Comparison of ENCODE assay signal across 2 cellular contexts in the genomic region with DNA sequence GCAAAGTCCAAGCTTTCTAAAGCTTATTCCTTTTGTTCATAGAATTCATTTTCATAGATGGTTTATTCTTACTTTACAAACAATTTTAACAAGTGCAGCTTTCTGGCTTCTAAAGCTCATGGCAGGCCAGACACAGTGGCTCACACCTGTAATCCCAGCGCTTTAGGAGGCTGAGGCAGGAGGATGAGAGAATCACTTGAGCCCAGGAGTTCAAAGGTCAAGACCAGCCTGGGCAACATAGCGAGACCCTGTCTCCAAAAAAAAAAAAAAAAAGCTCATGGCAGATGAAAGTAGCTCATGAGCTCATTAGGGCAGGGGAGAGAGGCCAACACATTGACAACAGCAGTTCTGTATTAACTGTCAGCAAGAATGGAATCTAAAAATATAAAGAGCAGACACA.
A peak's percentile ranks its signal among the peaks of the same experiment; 100 is the strongest.
TF ChIP-seq lines count a peak whose summit lies in the region.

No MANE protein-coding gene starts in this region.

TF ChIP-seq in HepG2, 621 proteins besides CTCF, POLR2A, EP300 and RAD21:
- peak; percentile 73; the same call in 1 of the 2 replicates for TF ChIP-seq ZNF121 (CRISPR knock-in tag; IDR thresholded peaks at IDR 0.05)
- TF ChIP-seq, protein P1, sequence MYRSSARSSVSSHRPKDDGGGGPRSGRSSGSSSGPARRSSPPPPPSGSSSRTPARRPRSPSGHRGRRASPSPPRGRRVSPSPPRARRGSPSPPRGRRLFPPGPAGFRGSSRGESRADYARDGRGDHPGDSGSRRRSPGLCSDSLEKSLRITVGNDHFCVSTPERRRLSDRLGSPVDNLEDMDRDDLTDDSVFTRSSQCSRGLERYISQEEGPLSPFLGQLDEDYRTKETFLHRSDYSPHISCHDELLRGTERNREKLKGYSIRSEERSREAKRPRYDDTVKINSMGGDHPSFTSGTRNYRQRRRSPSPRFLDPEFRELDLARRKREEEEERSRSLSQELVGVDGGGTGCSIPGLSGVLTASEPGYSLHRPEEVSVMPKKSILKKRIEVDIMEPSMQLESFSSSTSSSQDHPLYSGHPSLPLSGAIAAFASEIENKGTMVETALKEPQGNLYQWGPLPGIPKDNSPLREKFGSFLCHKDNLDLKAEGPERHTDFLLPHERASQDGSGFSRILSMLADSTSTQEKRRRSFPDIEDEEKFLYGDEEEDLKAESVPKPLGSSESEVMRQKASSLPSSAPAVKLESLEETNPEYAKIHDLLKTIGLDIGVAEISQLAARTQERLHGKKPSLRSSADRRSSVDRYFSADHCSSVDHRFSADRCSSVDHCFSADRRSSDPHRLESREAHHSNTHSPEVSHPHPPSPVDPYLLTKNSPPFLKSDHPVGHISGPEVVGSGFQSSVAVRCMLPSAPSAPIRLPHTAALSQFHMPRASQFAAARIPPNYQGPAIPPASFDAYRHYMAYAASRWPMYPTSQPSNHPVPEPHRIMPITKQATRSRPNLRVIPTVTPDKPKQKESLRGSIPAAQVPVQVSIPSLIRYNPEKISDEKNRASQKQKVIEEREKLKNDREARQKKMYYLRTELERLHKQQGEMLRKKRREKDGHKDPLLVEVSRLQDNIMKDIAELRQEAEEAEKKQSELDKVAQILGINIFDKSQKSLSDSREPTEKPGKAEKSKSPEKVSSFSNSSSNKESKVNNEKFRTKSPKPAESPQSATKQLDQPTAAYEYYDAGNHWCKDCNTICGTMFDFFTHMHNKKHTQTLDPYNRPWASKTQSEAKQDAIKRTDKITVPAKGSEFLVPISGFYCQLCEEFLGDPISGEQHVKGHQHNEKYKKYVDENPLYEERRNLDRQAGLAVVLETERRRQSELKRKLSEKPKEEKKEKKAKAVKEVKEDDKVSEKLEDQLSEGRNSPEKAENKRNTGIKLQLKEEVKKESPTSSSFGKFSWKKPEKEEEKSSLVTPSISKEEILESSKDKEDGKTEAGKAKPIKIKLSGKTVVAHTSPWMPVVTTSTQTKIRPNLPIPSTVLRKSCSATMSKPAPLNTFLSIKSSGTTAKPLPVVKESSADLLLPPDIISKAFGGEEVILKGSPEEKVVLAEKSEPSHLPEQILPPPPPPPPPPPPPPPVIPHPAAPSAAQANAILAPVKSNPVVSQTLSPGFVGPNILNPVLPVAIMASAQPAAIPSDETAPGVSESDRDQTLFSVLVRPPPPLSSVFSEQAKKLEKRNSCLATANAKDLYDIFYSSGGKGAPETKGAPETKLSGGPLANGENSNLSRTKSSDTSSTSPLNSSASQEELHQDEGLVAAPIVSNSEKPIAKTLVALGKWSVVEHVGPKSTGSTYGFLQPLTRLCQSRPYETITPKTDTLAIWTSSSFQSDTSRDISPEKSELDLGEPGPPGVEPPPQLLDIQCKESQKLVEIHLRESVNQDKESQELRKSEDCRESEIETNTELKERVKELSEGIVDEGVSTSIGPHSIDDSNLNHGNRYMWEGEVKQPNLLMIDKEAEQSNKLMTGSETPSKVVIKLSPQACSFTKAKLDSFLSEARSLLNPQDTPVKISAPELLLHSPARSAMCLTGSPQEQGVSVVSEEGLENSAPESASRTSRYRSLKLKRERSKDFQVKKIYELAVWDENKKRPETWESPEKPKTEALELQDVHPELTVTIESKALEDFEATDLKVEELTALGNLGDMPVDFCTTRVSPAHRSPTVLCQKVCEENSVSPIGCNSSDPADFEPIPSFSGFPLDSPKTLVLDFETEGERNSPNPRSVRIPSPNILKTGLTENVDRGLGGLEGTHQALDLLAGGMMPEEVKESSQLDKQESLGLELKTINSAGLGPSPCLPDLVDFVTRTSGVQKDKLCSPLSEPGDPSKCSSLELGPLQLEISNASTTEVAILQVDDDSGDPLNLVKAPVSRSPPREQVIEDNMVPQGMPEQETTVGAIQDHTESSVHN (CRISPR knock-in tag; IDR thresholded peaks at IDR 0.05): no peak

TF ChIP-seq in GM12878, 131 proteins besides CTCF, POLR2A, EP300 and RAD21:
- 0 out of 2 replicates have a peak, but pooled peaks have one; percentile 25 for TF ChIP-seq NR2C1 (IDR thresholded peaks at IDR 0.05)
- TF ChIP-seq, protein P2, sequence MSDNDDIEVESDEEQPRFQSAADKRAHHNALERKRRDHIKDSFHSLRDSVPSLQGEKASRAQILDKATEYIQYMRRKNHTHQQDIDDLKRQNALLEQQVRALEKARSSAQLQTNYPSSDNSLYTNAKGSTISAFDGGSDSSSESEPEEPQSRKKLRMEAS (IDR thresholded peaks at IDR 0.05; ENCODE audit: low read depth, low read length): no peak
- no peak for TF ChIP-seq ETV6 (conservative IDR thresholded peaks at IDR 0.05 in 1 of 2, IDR thresholded peaks at IDR 0.05 in 1 of 2; ENCODE audit: borderline replicate concordance in 1 of 2, low read depth in 1 of 2)
- peak; percentile 39; the same call in 1 of the 2 replicates for TF ChIP-seq NR2F1 (conservative IDR thresholded peaks at IDR 0.05)
- TF ChIP-seq EGR1 (IDR thresholded peaks at IDR 0.05; ENCODE audit: borderline replicate concordance in 1 of 2, low read depth in 2 of 2, low read length in 2 of 2): no peak
